In the genomic region with DNA sequence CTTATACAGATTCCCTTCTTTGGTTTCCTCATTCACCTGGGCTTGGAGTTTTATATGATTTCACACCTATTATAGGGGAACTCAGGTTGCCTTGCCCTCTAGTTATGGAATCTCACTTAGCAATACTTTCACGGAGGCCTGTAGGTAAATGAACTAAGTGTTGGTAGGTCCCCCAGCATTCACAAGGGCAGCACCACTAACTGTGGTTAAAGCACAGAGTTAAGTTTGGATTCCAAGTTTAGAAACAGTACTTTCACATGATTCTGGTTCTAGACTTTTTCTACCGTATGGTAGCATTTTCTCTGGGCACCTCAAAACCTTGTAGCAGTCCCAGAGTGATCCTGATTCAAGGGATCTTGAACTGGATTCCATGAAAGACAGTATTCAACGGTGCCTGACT, we compare ENCODE assay signal across 27 cellular contexts. TPM values are rescaled to one million over a fixed set of nuclear protein-coding genes. Genes with fewer than 3 reads are reported as not detected.
A peak's percentile ranks its signal among the peaks of the same experiment; 100 is the strongest.
DNase-seq lines count a peak whose midpoint lies in the region; ATAC-seq, FAIRE-seq and TF ChIP-seq lines count a peak whose summit lies in the region.
"Had no signal": no experiment of that assay in that cellular context is flagged by ENCODE, and none has a peak within 500 bp of the region (broad histone marks: within the 10 kb centered on the region; RNA-seq: fewer than 3 reads in every experiment).

No MANE protein-coding gene starts in this region.

- no peak for TF ChIP-seq POLR2A in GM12892 (IDR thresholded peaks at IDR 0.05; ENCODE audit: low read depth, low read length)

- H3K27ac ChIP-seq in thymus (ENCODE audit: low read depth) = peak overlapping the region; percentile 65
- H3K27ac ChIP-seq: 22Rv1, C4-2B, Peyer's patch had no signal

- CTCF ChIA-PET in activated CD8-positive, alpha-beta T cell treated with anti-CD3 and anti-CD28 coated beads for 36 hours (lab: Charles Lee) = no interaction called here
- CTCF ChIA-PET in activated CD8-positive, alpha-beta T cell treated with anti-CD3 and anti-CD28 coated beads, Interleukin-2, amount 10 ng/mL, durations not matched to agents 7 days and 5 days (lab: Charles Lee) = interaction anchor here (1.1 to 1.4 kb wide), 2 partner anchors 13 to 180 kb away, joined by 3 read pairs; no protein-coding TSS in a partner anchor

- no peak for ATAC-seq in activated CD8-positive, alpha-beta T cell treated with anti-CD3 and anti-CD28 coated beads for 36 hours
- ATAC-seq in activated CD8-positive, alpha-beta T cell treated with anti-CD3 and anti-CD28 coated beads, Interleukin-2, amount 10 ng/mL, durations not matched to agents 7 days and 5 days = no peak
- ATAC-seq in GM21619 (IDR thresholded peaks at IDR 0.05; ENCODE audit: unreplicated experiment) (peak; percentile 32), HG03432 (IDR thresholded peaks at IDR 0.05; ENCODE audit: unreplicated experiment) (peak; percentile 42)

- peaks cover 15% of the 10 kb centered on the region for H3K4me1 ChIP-seq in thymus (ENCODE audit: control insufficient read depth, insufficient read depth, low read length)
- H3K4me1 ChIP-seq: Peyer's patch had no signal

- H3K9me3 ChIP-seq in thymus (ENCODE audit: control insufficient read depth) = no peaks in the 10 kb centered on the region
- H3K9me3 ChIP-seq: Peyer's patch had no signal

- no peak overlapping the region for H3K4me3 Mint-ChIP-seq in activated CD8-positive, alpha-beta T cell treated with anti-CD3 and anti-CD28 coated beads for 36 hours
- H3K4me3 Mint-ChIP-seq in activated CD8-positive, alpha-beta T cell treated with anti-CD3 and anti-CD28 coated beads, Interleukin-2, amount 10 ng/mL, durations not matched to agents 7 days and 5 days = no peak overlapping the region
- H3K4me3 Mint-ChIP-seq: B cell; CD8-positive, alpha-beta memory T cell had no signal

- peaks cover 52% of the 10 kb centered on the region for H3K4me1 Mint-ChIP-seq in activated CD8-positive, alpha-beta T cell treated with anti-CD3 and anti-CD28 coated beads for 36 hours (ENCODE audit: low read depth)
- H3K4me1 Mint-ChIP-seq in activated CD8-positive, alpha-beta T cell treated with anti-CD3 and anti-CD28 coated beads, Interleukin-2, amount 10 ng/mL, durations not matched to agents 7 days and 5 days (ENCODE audit: low read depth) = peaks cover 24% of the 10 kb centered on the region

- no peaks in the 10 kb centered on the region for H3K27me3 ChIP-seq in thymus (ENCODE audit: control insufficient read depth, insufficient read depth)
- H3K27me3 ChIP-seq: Peyer's patch had no signal

- no peak overlapping the region for H3K4me3 ChIP-seq in thymus (ENCODE audit: low read length)
- H3K4me3 ChIP-seq: Peyer's patch had no signal

- 80% methylated on average over 3 of the region's 3 CpGs for WGBS in thymus

- intact Hi-C loops in activated CD8-positive, alpha-beta T cell treated with anti-CD3 and anti-CD28 coated beads for 36 hours (cut with micrococcal nuclease) = no loop called here
- intact Hi-C loops in cardiac septum (cut with DNase I) = no loop called here

- peak overlapping the region; percentile 20 for H3K27ac Mint-ChIP-seq in activated CD8-positive, alpha-beta T cell treated with anti-CD3 and anti-CD28 coated beads for 36 hours
- H3K27ac Mint-ChIP-seq in activated CD8-positive, alpha-beta T cell treated with anti-CD3 and anti-CD28 coated beads, Interleukin-2, amount 10 ng/mL, durations not matched to agents 7 days and 5 days = no peak overlapping the region
- H3K27ac Mint-ChIP-seq: B cell had no signal

- no peaks in the 10 kb centered on the region for H3K27me3 Mint-ChIP-seq in activated CD8-positive, alpha-beta T cell treated with anti-CD3 and anti-CD28 coated beads for 36 hours
- H3K27me3 Mint-ChIP-seq in activated CD8-positive, alpha-beta T cell treated with anti-CD3 and anti-CD28 coated beads, Interleukin-2, amount 10 ng/mL, durations not matched to agents 7 days and 5 days (ENCODE audit: low read depth) = no peaks in the 10 kb centered on the region
- H3K27me3 Mint-ChIP-seq: CD8-positive, alpha-beta memory T cell had no signal

- FAIRE-seq in GM12892 (lab: Jason Lieb, UNC) = no peak
- FAIRE-seq: H54 had no signal

- POLR2A ChIA-PET in activated CD8-positive, alpha-beta T cell treated with anti-CD3 and anti-CD28 coated beads for 36 hours (lab: Charles Lee) = interaction anchor here (0.9 kb wide), 1 partner anchor 45 kb away, joined by 3 read pairs; no protein-coding TSS in a partner anchor
- POLR2A ChIA-PET in activated CD8-positive, alpha-beta T cell treated with anti-CD3 and anti-CD28 coated beads, Interleukin-2, amount 10 ng/mL, durations not matched to agents 7 days and 5 days (lab: Charles Lee) = no interaction called here

- H3K36me3 Mint-ChIP-seq in activated CD8-positive, alpha-beta T cell treated with anti-CD3 and anti-CD28 coated beads for 36 hours (ENCODE audit: low read depth) = peaks cover 5% of the 10 kb centered on the region
- H3K36me3 Mint-ChIP-seq in activated CD8-positive, alpha-beta T cell treated with anti-CD3 and anti-CD28 coated beads, Interleukin-2, amount 10 ng/mL, durations not matched to agents 7 days and 5 days (ENCODE audit: low read depth) = peaks cover 5% of the 10 kb centered on the region

- DNase-seq in activated CD8-positive, alpha-beta T cell treated with anti-CD3 and anti-CD28 coated beads for 36 hours = no peak
- DNase-seq in activated CD8-positive, alpha-beta T cell treated with anti-CD3 and anti-CD28 coated beads, Interleukin-2, amount 10 ng/mL, durations not matched to agents 7 days and 5 days = no peak
- DNase-seq in GM12892 (ENCODE audit: insufficient read length) (no peak), cardiac septum (ENCODE audit: low spot score) (no peak), NCI-H345 treated with DMSO at 0.1 percent for 48 hours (lab: John Stamatoyannopoulos, UW; ENCODE audit: unreplicated experiment) (no peak)
- DNase-seq: Calu3; CD8-positive, alpha-beta memory T cell; DMS79 treated with DMSO at 0.1 percent for 48 hours; MV-4-11; NCI-H1105; NCI-H1436 treated with DMSO at 0.1 percent for 48 hours; NCI-H1930; NCI-H2107; NCI-H446 treated with DMSO at 0.1 percent for 48 hours; NCI-H526 treated with DMSO at 0.1 percent for 48 hours; Peyer's patch; SHP77 treated with DMSO at 0.1 percent for 48 hours had no signal

- TF ChIP-seq CTCF in activated CD8-positive, alpha-beta T cell treated with anti-CD3 and anti-CD28 coated beads for 36 hours (IDR thresholded peaks at IDR 0.05) = no peak

- no peaks in the 10 kb centered on the region for H3K36me3 ChIP-seq in thymus (ENCODE audit: control insufficient read depth, insufficient read depth)
- H3K36me3 ChIP-seq: Peyer's patch had no signal

- no peaks in the 10 kb centered on the region for H3K9me3 Mint-ChIP-seq in activated CD8-positive, alpha-beta T cell treated with anti-CD3 and anti-CD28 coated beads for 36 hours
- no peaks in the 10 kb centered on the region for H3K9me3 Mint-ChIP-seq in activated CD8-positive, alpha-beta T cell treated with anti-CD3 and anti-CD28 coated beads, Interleukin-2, amount 10 ng/mL, durations not matched to agents 7 days and 5 days (ENCODE audit: insufficient read depth)
- H3K9me3 Mint-ChIP-seq: CD8-positive, alpha-beta memory T cell had no signal

RNA-seq across cellular contexts. Expression of gene SH2D1A, which starts 46.4 kb away (rescaled TPM):
- 10 to 100 TPM; 40.9 to 43.2 TPM for total RNA-seq in activated CD8-positive, alpha-beta T cell treated with anti-CD3 and anti-CD28 coated beads for 36 hours
- 10 to 100 TPM; 42.0 to 42.1 TPM for total RNA-seq in activated CD8-positive, alpha-beta T cell treated with anti-CD3 and anti-CD28 coated beads, Interleukin-2, amount 10 ng/mL, durations not matched to agents 7 days and 5 days
- 81.1 TPM for polyA plus RNA-seq in thymus
- polyA plus RNA-seq in GM12892 (2012; ENCODE audit: missing spikeins) = 0.49 TPM
- 0.19 TPM for total RNA-seq in cardiac septum
- total RNA-seq: B cell, Calu3, HT-29, LHCN-M2, MCF 10A had no signal

Comparison
In these comparisons a context has a peak if more than half of its experiments do, and no peak if none do; other contexts are left out.
1. ATAC-seq: peak in GM21619 (single experiment) and HG03432 (single experiment); none in activated CD8-positive, alpha-beta T cell treated with anti-CD3 and anti-CD28 coated beads for 36 hours (single experiment) and activated CD8-positive, alpha-beta T cell treated with anti-CD3 and anti-CD28 coated beads, Interleukin-2, amount 10 ng/mL, durations not matched to agents 7 days and 5 days (single experiment).
2. RNA of gene SH2D1A, which starts 46.4 kb away (total RNA-seq): 40.9 to 43.2 TPM in activated CD8-positive, alpha-beta T cell treated with anti-CD3 and anti-CD28 coated beads for 36 hours and 42.0 to 42.1 TPM in activated CD8-positive, alpha-beta T cell treated with anti-CD3 and anti-CD28 coated beads, Interleukin-2, amount 10 ng/mL, durations not matched to agents 7 days and 5 days; 0.19 TPM in cardiac septum (single experiment); every median in the first group is over 10 times any median in the second.